19 cellular contexts compared by ENCODE assay signal in the genomic region with DNA sequence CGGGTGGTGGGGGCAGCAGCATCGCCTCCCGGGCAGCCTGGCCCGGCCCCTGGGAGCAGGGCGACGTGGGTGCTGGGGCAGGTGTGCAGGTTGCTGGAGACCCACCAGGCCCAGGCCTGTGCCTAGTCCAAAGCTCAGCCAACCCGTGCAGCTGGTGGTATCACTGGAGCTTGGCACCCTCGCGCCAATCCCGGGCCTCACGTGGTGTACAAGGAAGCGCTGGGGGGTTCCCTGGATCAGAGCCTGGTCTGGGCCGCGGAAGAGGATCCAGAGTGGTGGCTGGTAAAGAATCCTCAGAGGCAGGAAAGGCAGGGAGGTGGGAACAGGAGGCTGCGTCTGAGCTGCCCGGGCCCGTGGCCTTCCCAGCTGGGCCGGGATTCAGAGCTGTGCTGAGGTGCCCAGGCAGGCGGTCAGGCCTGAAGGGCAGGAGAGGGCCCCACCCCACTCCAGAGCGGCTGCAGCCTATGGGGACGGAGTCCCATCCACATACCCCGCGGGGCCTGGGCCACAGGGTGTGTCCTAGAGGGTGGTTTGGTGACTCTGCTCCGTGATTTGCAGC. TPM values are rescaled to one million over a fixed set of nuclear protein-coding genes. Genes with fewer than 3 reads are reported as not detected.
DNase-seq lines count a peak whose midpoint lies in the region; ATAC-seq and TF ChIP-seq lines count a peak whose summit lies in the region.
"Had no signal": no experiment of that assay in that cellular context is flagged by ENCODE, and none has a peak within 500 bp of the region (broad histone marks: within the 10 kb centered on the region; RNA-seq: fewer than 3 reads in every experiment).

No MANE protein-coding gene starts in this region.

- no peak overlapping the region for H3K4me3 Mint-ChIP-seq in neural progenitor cell
- H3K4me3 Mint-ChIP-seq: CD14-positive monocyte had no signal

- no peak overlapping the region for H2AK5ac ChIP-seq in neuronal stem cell (ENCODE audit: low read depth, low read length)

- peak overlapping the region; percentile 31 for H3K23ac ChIP-seq in neuronal stem cell (ENCODE audit: low read depth, low read length, poor library complexity)

- H4K8ac ChIP-seq in neuronal stem cell (ENCODE audit: low read depth, low read length) = no peak overlapping the region

- no peak overlapping the region for H3K4ac ChIP-seq in neuronal stem cell (ENCODE audit: low read length)

- no peaks in the 10 kb centered on the region for H3K9me3 ChIP-seq in BLaER1
- no peaks in the 10 kb centered on the region for H3K9me3 ChIP-seq in Panc1 (ENCODE audit: control insufficient read depth, insufficient read depth, low read depth, low read length)
- no peaks in the 10 kb centered on the region for H3K9me3 ChIP-seq in neuronal stem cell (replicated peaks in 1 of 2; ENCODE audit: control insufficient read depth in 2 of 2, insufficient read depth in 1 of 2, low read depth in 1 of 2, low read length in 2 of 2)
- no peaks in the 10 kb centered on the region for H3K9me3 ChIP-seq in neural progenitor cell (ENCODE audit: low read depth)
- H3K9me3 ChIP-seq: SJCRH30 had no signal

- H2BK120ac ChIP-seq in neuronal stem cell (ENCODE audit: low read depth, low read length) = no peak overlapping the region

- H3K4me2 ChIP-seq in BLaER1 (peak overlapping the region; percentile 28; the same call in 1 of the 2 replicates), neuronal stem cell (ENCODE audit: insufficient read depth, low read length, poor library complexity, severe bottlenecking) (no peak overlapping the region), neural progenitor cell (no peak overlapping the region)

- H3K27ac Mint-ChIP-seq in neural progenitor cell = no peak overlapping the region
- H3K27ac Mint-ChIP-seq: CD14-positive monocyte had no signal

- H2BK15ac ChIP-seq in neuronal stem cell (ENCODE audit: low read length) = no peak overlapping the region

- no peak overlapping the region for H2AFZ ChIP-seq in neuronal stem cell (ENCODE audit: low read length)
- H2AFZ ChIP-seq in neural progenitor cell (replicated peaks) = no peak overlapping the region

- peaks cover 73% of the 10 kb centered on the region for H3K36me3 ChIP-seq in BLaER1
- no peaks in the 10 kb centered on the region for H3K36me3 ChIP-seq in Panc1 (ENCODE audit: control insufficient read depth, insufficient read depth, low read length)
- H3K36me3 ChIP-seq in neuronal stem cell (replicated peaks in 1 of 2; ENCODE audit: control insufficient read depth in 2 of 2, insufficient read depth in 2 of 2, low read length in 2 of 2) = no peaks in the 10 kb centered on the region
- no peaks in the 10 kb centered on the region for H3K36me3 ChIP-seq in neural progenitor cell
- H3K36me3 ChIP-seq: SJCRH30 had no signal

- peaks cover 3% of the 10 kb centered on the region for H3K4me1 Mint-ChIP-seq in neural progenitor cell
- H3K4me1 Mint-ChIP-seq: CD14-positive monocyte had no signal

- DNase-seq in Panc1 (ENCODE audit: low read depth, low spot score) (no peak), left colon (peak in 1 of 2 donors; percentile 45), neuronal stem cell (ENCODE audit: low spot score) (no peak), neural progenitor cell (ENCODE audit: low spot score) (no peak), posterior cingulate gyrus (no peak), Ammon's horn (ENCODE audit: low spot score) (no peak)
- DNase-seq: COR-L47, DMS53, KBM-7, MV-4-11, NCI-H1417, NCI-H187 treated with DMSO at 0.1 percent for 48 hours, NCI-H748 treated with DMSO at 0.1 percent for 48 hours, OCI-M1 had no signal

- no peaks in the 10 kb centered on the region for H3K27me3 ChIP-seq in BLaER1
- H3K27me3 ChIP-seq in Panc1 (ENCODE audit: control insufficient read depth, insufficient read depth, low read length) = no peaks in the 10 kb centered on the region
- no peaks in the 10 kb centered on the region for H3K27me3 ChIP-seq in neuronal stem cell (ENCODE audit: control insufficient read depth in 3 of 3, insufficient read depth in 3 of 3, low read depth in 1 of 3, low read length in 3 of 3)
- no peaks in the 10 kb centered on the region for H3K27me3 ChIP-seq in neural progenitor cell
- H3K27me3 ChIP-seq: SJCRH30 had no signal

- CTCF ChIA-PET in Panc1 (lab: Charles Lee) = interaction anchor here (0.6 to 1.1 kb wide), 2 partner anchors 24 to 78 kb away, joined by 3 to 4 read pairs; no protein-coding TSS in a partner anchor

- H3K18ac ChIP-seq in neuronal stem cell (ENCODE audit: low read length) = no peak overlapping the region

- peaks cover 6% of the 10 kb centered on the region for H3K79me1 ChIP-seq in neuronal stem cell (ENCODE audit: low read depth, low read length)

- no peak overlapping the region for H4K91ac ChIP-seq in neuronal stem cell (ENCODE audit: low read depth, low read length, poor library complexity)

- TF ChIP-seq CTCF in Panc1 (IDR thresholded peaks at IDR 0.05) (no peak), neural progenitor cell (IDR thresholded peaks at IDR 0.05) (no peak)

- BruUV-seq in Panc1 (replicated peaks; lab: Mats Ljungman, UMichigan) = no TSS peak

- POLR2A ChIA-PET in Panc1 (lab: Charles Lee) = no interaction called here

- intact Hi-C loops in Panc1 (cut with micrococcal nuclease; ENCODE audit: unreplicated experiment) (no loop called here), left colon (cut with DNase I, micrococcal nuclease) (no loop called here), posterior cingulate gyrus (cut with DNase I) (no loop called here)

- H2BK12ac ChIP-seq in neuronal stem cell (ENCODE audit: low read length) = peak overlapping the region; percentile 1

- H3K14ac ChIP-seq in neuronal stem cell (ENCODE audit: low read length) = peak overlapping the region; percentile 94

- H3F3A ChIP-seq in neural progenitor cell (ENCODE audit: low read depth) = no peaks in the 10 kb centered on the region

- no peaks in the 10 kb centered on the region for H3K9me3 Mint-ChIP-seq in neural progenitor cell
- H3K9me3 Mint-ChIP-seq: CD14-positive monocyte had no signal

- H4K20me1 ChIP-seq in BLaER1 = peaks cover 72% of the 10 kb centered on the region
- H4K20me1 ChIP-seq in neural progenitor cell (ENCODE audit: low read depth) = no peaks in the 10 kb centered on the region

- WGBS in neuronal stem cell (ENCODE audit: extremely low coverage in 2 of 2, insufficient read length in 2 of 2, insufficient replicate concordance in 1 of 2), 2 donors = no CpG with 5 or more reads among the region's 24 CpGs

- no peaks in the 10 kb centered on the region for H3K36me3 Mint-ChIP-seq in neural progenitor cell
- H3K36me3 Mint-ChIP-seq: CD14-positive monocyte had no signal

- no peak overlapping the region for H2BK5ac ChIP-seq in neuronal stem cell (ENCODE audit: low read length)

- no peak overlapping the region for H3K9ac ChIP-seq in BLaER1
- no peak overlapping the region for H3K9ac ChIP-seq in neuronal stem cell (ENCODE audit: low read depth, low read length, poor library complexity)
- no peak overlapping the region for H3K9ac ChIP-seq in neural progenitor cell

- H3K27ac ChIP-seq in BLaER1 (0 out of 2 replicates have a peak overlapping the region, but pooled peaks have one; percentile 13), Panc1 (ENCODE audit: low read length) (no peak overlapping the region), neuronal stem cell (replicated peaks; ENCODE audit: low read length) (no peak overlapping the region), neural progenitor cell (no peak overlapping the region)
- H3K27ac ChIP-seq: RWPE1, SJCRH30 had no signal

- H3K4me1 ChIP-seq in BLaER1 (peaks cover 61% of the 10 kb centered on the region), Panc1 (ENCODE audit: control insufficient read depth, insufficient read depth, low read length) (no peaks in the 10 kb centered on the region), neuronal stem cell (ENCODE audit: control insufficient read depth in 2 of 2, insufficient read depth in 1 of 2, low read depth in 1 of 2, low read length in 2 of 2) (no peaks in the 10 kb centered on the region), neural progenitor cell (no peaks in the 10 kb centered on the region)

- H3K27me3 Mint-ChIP-seq in neural progenitor cell (ENCODE audit: insufficient read depth, low read depth) = peaks cover 2% of the 10 kb centered on the region

- ATAC-seq in Panc1 = peak; percentile 12; the same call in 1 of the 2 replicates
- ATAC-seq in left colon = peak; percentile 26
- ATAC-seq in GM21619 (IDR thresholded peaks at IDR 0.05; ENCODE audit: unreplicated experiment) = no peak

- H3K79me2 ChIP-seq in neural progenitor cell (ENCODE audit: low read depth) = no peaks in the 10 kb centered on the region

- in situ Hi-C loops in Panc1 (cut with HindIII; ENCODE audit: low pct_unique_long_range_greater_than_20kb, low sequenced_read_pairs) = no loop called here

- H3K4me3 ChIP-seq in BLaER1 = no peak overlapping the region
- H3K4me3 ChIP-seq in Panc1 (ENCODE audit: low read depth in 2 of 2, low read length in 2 of 2) = no peak overlapping the region
- no peak overlapping the region for H3K4me3 ChIP-seq in neuronal stem cell (ENCODE audit: low read length in 2 of 2)
- H3K4me3 ChIP-seq in neural progenitor cell = no peak overlapping the region
- H3K4me3 ChIP-seq: SJCRH30 had no signal

RNA-seq across cellular contexts. Expression of a gene that starts 36.2 kb away (rescaled TPM):
- total RNA-seq in Panc1 (2021; ENCODE audit: unreplicated experiment) (3.9 TPM), left colon (10 to 100 TPM in 1 of 2 donors, 1 to 10 TPM in 1; 8.0 to 11.3 TPM), neural progenitor cell (ENCODE audit: low replicate concordance) (0.36 and 0.96 TPM in 2 replicates)
- 3.8 TPM for polyA plus RNA-seq in Panc1 (2012; ENCODE audit: insufficient read length)
- polyA plus RNA-seq in neuronal stem cell (2013, experiment 1 of 2) = 3.8 TPM
- 4.0 TPM for polyA plus RNA-seq in neuronal stem cell (2013, experiment 2 of 2)
